ENCODE assay signal across 18 cellular contexts in genomic region chrX:34341258-34341657, GRCh38.
DNase-seq lines count a peak whose midpoint lies in the region; ATAC-seq and TF ChIP-seq lines count a peak whose summit lies in the region.
"Had no signal": no experiment of that assay in that cellular context is flagged by ENCODE, and none has a peak within 500 bp of the region (broad histone marks: within the 10 kb centered on the region; RNA-seq: fewer than 3 reads in every experiment).

No MANE protein-coding gene starts in this region.

- no peak overlapping the region for H3K9ac ChIP-seq in H9 (ENCODE audit: extremely low read depth, insufficient read length, low read length)
- H3K9ac ChIP-seq in SU-DHL-6 (ENCODE audit: low read length), result no peak overlapping the region

- H4K91ac ChIP-seq in H9 (ENCODE audit: insufficient read length, low read depth, low read length), result no peak overlapping the region

- H3K23me2 ChIP-seq in H9 (ENCODE audit: insufficient read length, low read depth, low read length, poor library complexity, severe bottlenecking), result no peaks in the 10 kb centered on the region

- no peaks in the 10 kb centered on the region for H3F3A ChIP-seq in SU-DHL-6 (ENCODE audit: insufficient read depth)

- peaks cover 20 to 68% of the 10 kb centered on the region in 2 experiments; a peak in 4 of 5 replicates for H3K9me3 Mint-ChIP-seq in H9
- peaks cover 1% of the 10 kb centered on the region for H3K9me3 Mint-ChIP-seq in activated naive CD4-positive, alpha-beta T cell treated with anti-CD3 and anti-CD28 coated beads for 36 hours
- H3K9me3 Mint-ChIP-seq in effector memory CD8-positive, alpha-beta T cell, result peaks cover 2 to 12% of the 10 kb centered on the region in 2 donors

- H3K23ac ChIP-seq in H9 (ENCODE audit: insufficient read length, low read depth, low read length), result no peak overlapping the region

- H2BK5ac ChIP-seq in H9 (ENCODE audit: insufficient read length, low read length), result no peak overlapping the region

- H3K4me2 ChIP-seq in H9 (ENCODE audit: insufficient read depth, insufficient read length, low read length), result no peak overlapping the region
- no peak overlapping the region for H3K4me2 ChIP-seq in SU-DHL-6 (ENCODE audit: low read depth, low read length, poor library complexity, severe bottlenecking)

- H3K18ac ChIP-seq in H9 (ENCODE audit: insufficient read length, low read depth, low read length), result no peak overlapping the region

- H4K5ac ChIP-seq in H9 (ENCODE audit: insufficient read length, low read depth, low read length), result no peak overlapping the region

- no peak overlapping the region for H3T11ph ChIP-seq in H9 (ENCODE audit: low read length)

- H2BK15ac ChIP-seq in H9 (ENCODE audit: low read depth, low read length), result no peak overlapping the region

- H3K27ac ChIP-seq in A673 (ENCODE audit: low read depth, low read length, poor library complexity, severe bottlenecking) (no peak overlapping the region), H9 (ENCODE audit: insufficient read length, low read depth, low read length) (no peak overlapping the region), SU-DHL-6 (ENCODE audit: low read depth, low read length) (no peak overlapping the region)
- H3K27ac ChIP-seq: skin epidermis, upper lobe of right lung had no signal

- POLR2A ChIA-PET in A673 (lab: Charles Lee; ENCODE audit: low non-redundant PET), result interaction anchor here (0.7 kb wide), 1 partner anchor 71 kb away, joined by 4 read pairs; no protein-coding TSS in a partner anchor

- H3K79me2 ChIP-seq in H9 (ENCODE audit: insufficient read depth, low read length) (no peaks in the 10 kb centered on the region), SU-DHL-6 (ENCODE audit: insufficient read depth, low read length) (no peaks in the 10 kb centered on the region)

- BruUV-seq in A673 (replicated peaks; lab: Mats Ljungman, UMichigan), result no TSS peak

- H4K20me1 ChIP-seq in H9 (ENCODE audit: control insufficient read depth, insufficient read depth, insufficient read length) (no peaks in the 10 kb centered on the region), SU-DHL-6 (ENCODE audit: low read depth, low read length) (no peaks in the 10 kb centered on the region)

- no peak overlapping the region for H3K4me3 Mint-ChIP-seq in H9
- no peak overlapping the region for H3K4me3 Mint-ChIP-seq in activated naive CD4-positive, alpha-beta T cell treated with anti-CD3 and anti-CD28 coated beads for 36 hours
- H3K4me3 Mint-ChIP-seq in effector memory CD8-positive, alpha-beta T cell, result no peak overlapping the region
- H3K4me3 Mint-ChIP-seq: B cell, WTC11 had no signal

- H3K4me3 ChIP-seq in A673 (ENCODE audit: low read depth, low read length, poor library complexity, severe bottlenecking) (no peak overlapping the region), SU-DHL-6 (ENCODE audit: insufficient read depth, low read length, poor library complexity, severe bottlenecking) (no peak overlapping the region), kidney epithelial cell (ENCODE audit: low read depth, low read length) (no peak overlapping the region)
- H3K4me3 ChIP-seq: skin epidermis, upper lobe of right lung had no signal

- H3K9me3 ChIP-seq in A673 (ENCODE audit: low read depth, low read length, poor library complexity, severe bottlenecking) (no peaks in the 10 kb centered on the region), H9 (ENCODE audit: control insufficient read depth, low read depth, low read length) (no peaks in the 10 kb centered on the region), SU-DHL-6 (ENCODE audit: insufficient read depth, low read length) (no peaks in the 10 kb centered on the region)
- H3K9me3 ChIP-seq: upper lobe of right lung had no signal

- H2BK20ac ChIP-seq in H9 (ENCODE audit: low read depth, low read length, poor library complexity, severe bottlenecking), result no peak overlapping the region

- no peak overlapping the region for H2BK12ac ChIP-seq in H9 (ENCODE audit: insufficient read length, low read depth, low read length)

- H3K36me3 Mint-ChIP-seq in H9 (ENCODE audit: insufficient read depth in 1 of 3, low read depth in 3 of 3), result peaks cover 2 to 11% (median 3%) of the 10 kb centered on the region in 3 experiments; a peak in 4 of 7 replicates
- no peaks in the 10 kb centered on the region for H3K36me3 Mint-ChIP-seq in activated naive CD4-positive, alpha-beta T cell treated with anti-CD3 and anti-CD28 coated beads for 36 hours (ENCODE audit: low read depth)
- no peaks in the 10 kb centered on the region for H3K36me3 Mint-ChIP-seq in effector memory CD8-positive, alpha-beta T cell (ENCODE audit: insufficient read depth)

- CTCF ChIA-PET in A673 (lab: Charles Lee), result interaction anchor here (1.7 kb wide), 1 partner anchor 907 kb away, joined by 7 read pairs; no protein-coding TSS in a partner anchor
- CTCF ChIA-PET in activated naive CD4-positive, alpha-beta T cell treated with anti-CD3 and anti-CD28 coated beads for 36 hours (lab: Charles Lee), result no interaction called here

- H3K27me3 ChIP-seq in A673 (replicated peaks; ENCODE audit: insufficient read depth, low read depth, low read length, poor library complexity), result no peaks in the 10 kb centered on the region
- H3K27me3 ChIP-seq in H9 (ENCODE audit: insufficient read depth, low read length), result no peaks in the 10 kb centered on the region
- no peaks in the 10 kb centered on the region for H3K27me3 ChIP-seq in SU-DHL-6 (ENCODE audit: low read length)
- no peaks in the 10 kb centered on the region for H3K27me3 ChIP-seq in kidney epithelial cell (ENCODE audit: control insufficient read depth, insufficient read depth, low read length)
- H3K27me3 ChIP-seq: upper lobe of right lung had no signal

- no peak overlapping the region for H2AK5ac ChIP-seq in H9 (ENCODE audit: insufficient read length, low read length)

- no peak overlapping the region for H2AFZ ChIP-seq in H9 (ENCODE audit: low read length)
- H2AFZ ChIP-seq in SU-DHL-6 (ENCODE audit: low read depth, low read length, severe bottlenecking), result no peak overlapping the region

- H3K4ac ChIP-seq in H9 (ENCODE audit: low read depth, low read length), result no peak overlapping the region

- H3K36me3 ChIP-seq in A673 (ENCODE audit: insufficient read depth, low read length, poor library complexity, severe bottlenecking), result no peaks in the 10 kb centered on the region
- H3K36me3 ChIP-seq in SU-DHL-6 (ENCODE audit: low read length), result no peaks in the 10 kb centered on the region
- no peaks in the 10 kb centered on the region for H3K36me3 ChIP-seq in kidney epithelial cell (ENCODE audit: control insufficient read depth, insufficient read depth, low read length)
- H3K36me3 ChIP-seq: upper lobe of right lung had no signal

- no peak overlapping the region for H4K8ac ChIP-seq in H9 (replicated peaks; ENCODE audit: insufficient read length, low read depth, low read length)

- peaks cover 6 to 10% of the 10 kb centered on the region in 2 experiments for H3K4me1 Mint-ChIP-seq in H9
- no peaks in the 10 kb centered on the region for H3K4me1 Mint-ChIP-seq in activated naive CD4-positive, alpha-beta T cell treated with anti-CD3 and anti-CD28 coated beads for 36 hours (ENCODE audit: low read depth)
- no peaks in the 10 kb centered on the region for H3K4me1 Mint-ChIP-seq in effector memory CD8-positive, alpha-beta T cell (ENCODE audit: low read depth in 2 of 2)
- H3K4me1 Mint-ChIP-seq: B cell had no signal

- H3K4me1 ChIP-seq in A673 (ENCODE audit: insufficient read depth, low read length, poor library complexity, severe bottlenecking) (peaks cover 9% of the 10 kb centered on the region), H9 (ENCODE audit: insufficient read depth, low read length) (no peaks in the 10 kb centered on the region)
- H3K4me1 ChIP-seq: upper lobe of right lung had no signal

- H3K56ac ChIP-seq in H9 (ENCODE audit: insufficient read length, low read depth, low read length), result no peak overlapping the region

- DNase-seq in A673 (ENCODE audit: low spot score) (peak; percentile 16), H9 (no peak), kidney epithelial cell (ENCODE audit: low read depth) (no peak)
- no peak for DNase-seq in activated naive CD4-positive, alpha-beta T cell treated with anti-CD3 and anti-CD28 coated beads for 36 hours
- no peak for DNase-seq in effector memory CD8-positive, alpha-beta T cell
- DNase-seq: DMS79; effector CD8-positive, alpha-beta T cell; foreskin fibroblast; mesenchymal stem cell; NCI-H2171; stimulated activated naive CD4-positive, alpha-beta T cell; upper lobe of right lung had no signal

- H3K27ac Mint-ChIP-seq in H9, result no peak overlapping the region
- H3K27ac Mint-ChIP-seq in activated naive CD4-positive, alpha-beta T cell treated with anti-CD3 and anti-CD28 coated beads for 36 hours, result no peak overlapping the region
- H3K27ac Mint-ChIP-seq in effector memory CD8-positive, alpha-beta T cell, result no peak overlapping the region
- H3K27ac Mint-ChIP-seq: B cell, WTC11 had no signal

- H3K9me2 ChIP-seq in SU-DHL-6 (replicated peaks; ENCODE audit: insufficient read depth, low read length), result no peaks in the 10 kb centered on the region

- no peaks in the 10 kb centered on the region for H3K27me3 Mint-ChIP-seq in H9 (ENCODE audit: low read depth)
- H3K27me3 Mint-ChIP-seq in activated naive CD4-positive, alpha-beta T cell treated with anti-CD3 and anti-CD28 coated beads for 36 hours (ENCODE audit: low read depth), result no peaks in the 10 kb centered on the region
- no peaks in the 10 kb centered on the region for H3K27me3 Mint-ChIP-seq in effector memory CD8-positive, alpha-beta T cell
- H3K27me3 Mint-ChIP-seq: B cell had no signal

- H3K14ac ChIP-seq in H9 (ENCODE audit: insufficient read depth, low read length), result no peak overlapping the region

- ATAC-seq in GM18502 (IDR thresholded peaks at IDR 0.05; ENCODE audit: poor library complexity, unreplicated experiment) (no peak), GM19463 (IDR thresholded peaks at IDR 0.05; ENCODE audit: unreplicated experiment) (no peak)
- ATAC-seq in effector memory CD8-positive, alpha-beta T cell (replicated peaks), result no peak
- ATAC-seq: upper lobe of right lung, WTC11 had no signal

- H3K79me1 ChIP-seq in H9 (ENCODE audit: insufficient read depth, low read depth, low read length, poor library complexity, severe bottlenecking), result no peaks in the 10 kb centered on the region

- intact Hi-C loops in A673 (cut with micrococcal nuclease; ENCODE audit: unreplicated experiment), result no loop called here
- intact Hi-C loops in activated naive CD4-positive, alpha-beta T cell treated with anti-CD3 and anti-CD28 coated beads for 36 hours (cut with micrococcal nuclease), result no loop called here

- no peak overlapping the region for H2BK120ac ChIP-seq in H9 (ENCODE audit: low read depth, low read length, poor library complexity, severe bottlenecking)

- peak; percentile 49 for TF ChIP-seq CTCF in A673 (conservative IDR thresholded peaks at IDR 0.05; ENCODE audit: low read depth, low read length)
- peak; percentile 63 for TF ChIP-seq CTCF in H9 (conservative IDR thresholded peaks at IDR 0.05)
- TF ChIP-seq CTCF in SU-DHL-6 (IDR thresholded peaks at IDR 0.05; ENCODE audit: insufficient read depth, low read length, poor library complexity, severe bottlenecking), result peak; percentile 16
- TF ChIP-seq CTCF in kidney epithelial cell (IDR thresholded peaks at IDR 0.05; ENCODE audit: insufficient read depth, low read length, poor library complexity, severe bottlenecking), result peak; percentile 28
